Comparison of ENCODE assay signal across 22 cellular contexts in genomic region chr10:78563224-78563764, GRCh38.
"Had no signal": no experiment of that assay in that cellular context is flagged by ENCODE, and none has a peak within 500 bp of the region (broad histone marks: within the 10 kb centered on the region; RNA-seq: fewer than 3 reads in every experiment).

No MANE protein-coding gene starts in this region.

- H3K27ac ChIP-seq: pancreas, prostate gland, upper lobe of left lung had no signal

- H3K4me3 ChIP-seq: pancreas, prostate gland, upper lobe of left lung had no signal

- DNase-seq: activated CD4-positive, alpha-beta T cell treated with anti-CD3 and anti-CD28 coated beads, Interleukin-2, amount 10 ng/mL, durations not matched to agents 7 days and 5 days; activated CD4-positive, CD25-positive, alpha-beta regulatory T cell treated with anti-CD3 and anti-CD28 coated beads, Interleukin-2, amount 50 U/mL, for 72 hours; activated CD8-positive, alpha-beta T cell treated with anti-CD3 and anti-CD28 coated beads for 36 hours; activated gamma-delta T cell treated with Interleukin-2 at 50 U/mL for 16 hours; activated naive CD4-positive, alpha-beta T cell treated with anti-CD3 and anti-CD28 coated beads, Interleukin-2, amount 50 U/mL, for 16 hours; activated T-cell treated with anti-CD3 and anti-CD28 coated beads, Interleukin-2, amount 50 U/mL, for 4 hours; cortex of kidney; foreskin melanocyte; islet precursor cell; midbrain; naive thymus-derived CD4-positive, alpha-beta T cell; nucleus accumbens; pancreas; retina; stimulated activated CD4-positive, alpha-beta T cell treated with anti-CD3 and anti-CD28 coated beads, Interleukin-15, amount 100 ng/mL, for 24 hours; stimulated activated CD4-positive, alpha-beta T cell treated with anti-CD3 and anti-CD28 coated beads, Interleukin-2, amount 100 ng/mL, for 24 hours; stimulated activated naive CD4-positive, alpha-beta T cell treated with Interleukin-2 at 50 U/mL for 16 hours; substantia nigra; T-helper 2 cell; upper lobe of left lung had no signal

- H3K27me3 ChIP-seq: pancreas, upper lobe of left lung had no signal

- H3K9me3 ChIP-seq: pancreas, prostate gland, upper lobe of left lung had no signal

- ATAC-seq: activated CD8-positive, alpha-beta T cell treated with anti-CD3 and anti-CD28 coated beads for 36 hours; activated T-cell treated with anti-CD3 and anti-CD28 coated beads, Interleukin-2, amount 50 U/mL, for 4 hours; activated T-helper 17 cell treated with anti-CD3 and anti-CD28 coated beads, Interleukin-2, amount 50 U/mL, for 72 hours; naive thymus-derived CD4-positive, alpha-beta T cell; pancreas had no signal

- H3K4me1 ChIP-seq: pancreas, prostate gland, upper lobe of left lung had no signal

- H3K36me3 ChIP-seq: pancreas, prostate gland, upper lobe of left lung had no signal
